Comparison of ENCODE assay signal across 11 cellular contexts in genomic region chr4:41881931-41882621, GRCh38. TPM values are rescaled to one million over a fixed set of nuclear protein-coding genes. Genes with fewer than 3 reads are reported as not detected.
DNase-seq lines count a peak whose midpoint lies in the region; ATAC-seq and TF ChIP-seq lines count a peak whose summit lies in the region.
"Had no signal": no experiment of that assay in that cellular context is flagged by ENCODE, and none has a peak within 500 bp of the region (broad histone marks: within the 10 kb centered on the region; RNA-seq: fewer than 3 reads in every experiment).

No MANE protein-coding gene starts in this region.

- no peaks in the 10 kb centered on the region for H3K36me3 Mint-ChIP-seq in activated T-cell treated with anti-CD3 and anti-CD28 coated beads, Interleukin-2, amount 50 U/mL, for 4 hours (ENCODE audit: insufficient read depth)

- peaks cover 18% of the 10 kb centered on the region for H3K27me3 ChIP-seq in ascending aorta
- H3K27me3 ChIP-seq in thyroid gland, result peaks cover 19% of the 10 kb centered on the region

- H3K4me1 ChIP-seq in ascending aorta (peaks cover 11 to 18% of the 10 kb centered on the region in 2 donors), thyroid gland (peaks cover 21 to 26% of the 10 kb centered on the region in 2 donors)
- H3K4me1 ChIP-seq: Caco-2 had no signal

- H3K4me3 ChIP-seq in ascending aorta, result peak overlapping the region; percentile 53 to 70
- H3K4me3 ChIP-seq in lower leg skin (ENCODE audit: low read depth, poor library complexity, severe bottlenecking), result peak overlapping the region; percentile 6
- peak overlapping the region in 2 of 3 donors; percentile 22 to 28 for H3K4me3 ChIP-seq in thyroid gland (replicated peaks in 1 of 3)

- peak in 1 of 2 donors; percentile 18 for ATAC-seq in activated T-cell treated with anti-CD3 and anti-CD28 coated beads, Interleukin-2, amount 50 U/mL, for 4 hours
- no peak for ATAC-seq in GM19035 (IDR thresholded peaks at IDR 0.05; ENCODE audit: unreplicated experiment)

- H3K9me3 Mint-ChIP-seq in activated T-cell treated with anti-CD3 and anti-CD28 coated beads, Interleukin-2, amount 50 U/mL, for 4 hours, result no peaks in the 10 kb centered on the region

- intact Hi-C loops in ascending aorta (cut with DNase I) (loop anchor here (5.0 kb wide), 1 partner anchor 625 kb away; the partner anchor contains the start of gene UCHL1), lower leg skin (cut with DNase I; ENCODE audit: low total_unique reads) (loop anchor here (10.0 kb wide), 1 partner anchor 187 kb away; no protein-coding TSS in a partner anchor), thyroid gland (cut with DNase I) (loop anchor here (5.0 to 10.0 kb wide), 2 partner anchors 187 to 600 kb away; no protein-coding TSS in a partner anchor)

- H3K9me3 ChIP-seq in ascending aorta (no peaks in the 10 kb centered on the region), thyroid gland (no peaks in the 10 kb centered on the region)
- H3K9me3 ChIP-seq: Caco-2 had no signal

- peaks cover 15% of the 10 kb centered on the region for H3K4me1 Mint-ChIP-seq in activated T-cell treated with anti-CD3 and anti-CD28 coated beads, Interleukin-2, amount 50 U/mL, for 4 hours (ENCODE audit: low read depth)

- H3K36me3 ChIP-seq in ascending aorta, result no peaks in the 10 kb centered on the region
- no peaks in the 10 kb centered on the region for H3K36me3 ChIP-seq in thyroid gland

- H3K27ac ChIP-seq in ascending aorta, result no peak overlapping the region
- no peak overlapping the region for H3K27ac ChIP-seq in thyroid gland

- in situ Hi-C loops in KBM-7 (cut with MboI; ENCODE audit: low pct_unique_long_range_greater_than_20kb, low sequenced_read_pairs), result loop anchor here (25.0 kb wide), 1 partner anchor 195 kb away; no protein-coding TSS in a partner anchor

- H3K27me3 Mint-ChIP-seq in activated T-cell treated with anti-CD3 and anti-CD28 coated beads, Interleukin-2, amount 50 U/mL, for 4 hours (ENCODE audit: low read depth), result peaks cover 67% of the 10 kb centered on the region

- DNase-seq in activated T-cell treated with anti-CD3 and anti-CD28 coated beads, Interleukin-2, amount 50 U/mL, for 4 hours, result no peak
- no peak for DNase-seq in activated T-cell treated with anti-CD3 and anti-CD28 coated beads, Interleukin-2, amount 50 U/mL, for 1 hour
- DNase-seq in ascending aorta (ENCODE audit: low spot score in 2 of 2) (no peak), lower leg skin (ENCODE audit: low spot score in 2 of 2) (no peak), thyroid gland (no peak), NAMALWA (ENCODE audit: low spot score) (no peak), KBM-7 (no peak)
- DNase-seq: cerebellar nuclear complex, SHP77 had no signal

- TF ChIP-seq CTCF in ascending aorta (IDR thresholded peaks at IDR 0.05) (no peak), lower leg skin (IDR thresholded peaks at IDR 0.05) (no peak), thyroid gland (IDR thresholded peaks at IDR 0.05) (no peak)

- peak overlapping the region; percentile 66 for H3K4me3 Mint-ChIP-seq in activated T-cell treated with anti-CD3 and anti-CD28 coated beads, Interleukin-2, amount 50 U/mL, for 4 hours

- 1 to 4% methylated on average over 29 to 53 of the region's 53 CpGs for WGBS in lower leg skin, 2 donors
- WGBS in thyroid gland, 2 donors, result 4 to 7% methylated on average over 28 to 36 of the region's 53 CpGs

- TF ChIP-seq POLR2A in lower leg skin (IDR thresholded peaks at IDR 0.05), result no peak
- TF ChIP-seq POLR2A in thyroid gland (IDR thresholded peaks at IDR 0.05), result no peak

RNA-seq across cellular contexts. Expression of gene TMEM33, which starts 53.2 kb away (rescaled TPM):
- 100 to 1,000 TPM in 1 of 3 donors, 10 to 100 TPM in 2; 89.1 to 103 (median 99.4) TPM for total RNA-seq in activated T-cell treated with anti-CD3 and anti-CD28 coated beads, Interleukin-2, amount 50 U/mL, for 4 hours
- 65.1 TPM for total RNA-seq in ascending aorta
- total RNA-seq in lower leg skin, result 10 to 100 TPM; 42.5 to 59.9 (median 49.1) TPM
- total RNA-seq in thyroid gland, result 10 to 100 TPM; 50.7 to 65.4 (median 54.6) TPM

Comparison
In these comparisons a context has a peak if more than half of its experiments do, and no peak if none do; other contexts are left out.
1. H3K4me3 ChIP-seq: peak in every context shown above with its lines; median percentile 62 in ascending aorta; 25 in thyroid gland; 6 in lower leg skin.